ENCODE assay signal across 20 cellular contexts in the genomic region with DNA sequence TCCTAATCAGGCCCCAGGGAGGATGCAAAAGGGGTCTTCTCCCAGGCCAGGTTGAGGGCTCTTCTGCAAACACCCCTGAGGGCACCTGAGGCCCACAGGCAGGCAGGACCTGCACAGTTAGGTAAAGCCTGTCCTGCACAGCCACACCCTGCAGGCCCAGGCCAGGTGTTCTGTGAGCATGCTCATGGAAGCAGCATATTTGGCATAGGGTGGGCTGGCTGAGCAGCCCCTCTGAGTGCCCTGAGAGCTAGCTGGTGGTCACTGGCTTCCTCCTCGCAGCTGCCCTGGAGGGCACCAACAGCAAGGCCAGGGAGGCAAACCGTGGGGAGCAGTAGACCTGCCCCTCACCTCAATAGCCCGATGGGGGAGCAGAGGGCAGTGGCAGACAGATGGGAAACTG. TPM values are rescaled to one million over a fixed set of nuclear protein-coding genes. Genes with fewer than 3 reads are reported as not detected.
DNase-seq lines count a peak whose midpoint lies in the region; ATAC-seq, FAIRE-seq and TF ChIP-seq lines count a peak whose summit lies in the region.
"Had no signal": no experiment of that assay in that cellular context is flagged by ENCODE, and none has a peak within 500 bp of the region (broad histone marks: within the 10 kb centered on the region; RNA-seq: fewer than 3 reads in every experiment).

No MANE protein-coding gene starts in this region.

- intact Hi-C loops in sciatic nerve (cut with DNase I), result no loop called here

- peaks cover 46% of the 10 kb centered on the region for H3K27me3 Mint-ChIP-seq in chondrocyte (ENCODE audit: low read depth)

- H3K14ac ChIP-seq in neuronal stem cell (ENCODE audit: low read length), result no peak overlapping the region

- no peak overlapping the region for H3K4me2 ChIP-seq in neuronal stem cell (ENCODE audit: insufficient read depth, low read length, poor library complexity, severe bottlenecking)
- H3K4me2 ChIP-seq: BLaER1 had no signal

- peak overlapping the region; percentile 76 for H2AK5ac ChIP-seq in neuronal stem cell (ENCODE audit: low read depth, low read length)

- H3K9me3 Mint-ChIP-seq in chondrocyte (ENCODE audit: low read depth), result no peaks in the 10 kb centered on the region
- H3K9me3 Mint-ChIP-seq: CD4-positive, CD25-positive, alpha-beta regulatory T cell; CD8-positive, alpha-beta T cell; HFFc6 had no signal

- H3K79me1 ChIP-seq in neuronal stem cell (ENCODE audit: low read depth, low read length), result peaks cover 2% of the 10 kb centered on the region

- no peak overlapping the region for H4K8ac ChIP-seq in neuronal stem cell (ENCODE audit: low read depth, low read length)

- no peak overlapping the region for H4K91ac ChIP-seq in neuronal stem cell (ENCODE audit: low read depth, low read length, poor library complexity)

- H3K18ac ChIP-seq in neuronal stem cell (ENCODE audit: low read length), result peak overlapping the region; percentile 65

- no peak overlapping the region for H3K9ac ChIP-seq in neuronal stem cell (ENCODE audit: low read depth, low read length, poor library complexity)
- H3K9ac ChIP-seq: BLaER1 had no signal

- H3K23ac ChIP-seq in neuronal stem cell (ENCODE audit: low read depth, low read length, poor library complexity), result no peak overlapping the region

- H3K27ac ChIP-seq in neuronal stem cell (replicated peaks; ENCODE audit: low read length), result no peak overlapping the region
- H3K27ac ChIP-seq: BLaER1, C4-2B had no signal

- FAIRE-seq in urothelium cell line (lab: Jason Lieb, UNC), result peak; percentile 78
- FAIRE-seq: G401.6, GM12878, GM19239, H54 had no signal

- H3K36me3 Mint-ChIP-seq in chondrocyte (ENCODE audit: low read depth), result no peaks in the 10 kb centered on the region
- H3K36me3 Mint-ChIP-seq: CD4-positive, CD25-positive, alpha-beta regulatory T cell; CD8-positive, alpha-beta T cell had no signal

- DNase-seq in BE2C (peak; percentile 1), chondrocyte (ENCODE audit: low spot score) (peak; percentile 81), neuronal stem cell (ENCODE audit: low spot score) (no peak), urothelium cell line (ENCODE audit: low spot score) (no peak), sciatic nerve (ENCODE audit: low spot score) (no peak), GDM1 (lab: John Stamatoyannopoulos, UW) (no peak)
- DNase-seq: Caco-2; CD4-positive, CD25-positive, alpha-beta regulatory T cell; CD8-positive, alpha-beta T cell; DMS153; DND-41; GOT3; HFFc6 had no signal

- no peak overlapping the region for H3K4ac ChIP-seq in neuronal stem cell (ENCODE audit: low read length)

- no peak overlapping the region for H3K4me3 Mint-ChIP-seq in chondrocyte (ENCODE audit: unreplicated experiment)
- H3K4me3 Mint-ChIP-seq: CD8-positive, alpha-beta T cell; HFFc6 had no signal

- H3K27ac Mint-ChIP-seq in chondrocyte (ENCODE audit: unreplicated experiment), result no peak overlapping the region
- H3K27ac Mint-ChIP-seq: CD4-positive, CD25-positive, alpha-beta regulatory T cell; CD8-positive, alpha-beta T cell; HFFc6 had no signal

- no CpG with 5 or more reads among the region's 3 CpGs for WGBS in neuronal stem cell (ENCODE audit: extremely low coverage in 2 of 2, insufficient read length in 2 of 2, insufficient replicate concordance in 1 of 2), 2 donors

- H3K36me3 ChIP-seq in BE2C, result peaks cover 7% of the 10 kb centered on the region
- H3K36me3 ChIP-seq in neuronal stem cell (replicated peaks in 1 of 2; ENCODE audit: control insufficient read depth in 2 of 2, insufficient read depth in 2 of 2, low read length in 2 of 2), result no peaks in the 10 kb centered on the region
- H3K36me3 ChIP-seq: BLaER1, HAP-1 had no signal

- H3K27me3 ChIP-seq in BE2C (no peaks in the 10 kb centered on the region), neuronal stem cell (ENCODE audit: control insufficient read depth in 3 of 3, insufficient read depth in 3 of 3, low read depth in 1 of 3, low read length in 3 of 3) (peaks cover 6 to 63% (median 23%) of the 10 kb centered on the region in 3 experiments)

- peaks cover 54% of the 10 kb centered on the region for H3K4me1 ChIP-seq in BE2C
- H3K4me1 ChIP-seq in neuronal stem cell (ENCODE audit: control insufficient read depth in 2 of 2, insufficient read depth in 1 of 2, low read depth in 1 of 2, low read length in 2 of 2), result no peaks in the 10 kb centered on the region

- H2BK5ac ChIP-seq in neuronal stem cell (ENCODE audit: low read length), result no peak overlapping the region

- peaks cover 8% of the 10 kb centered on the region for H3K4me1 Mint-ChIP-seq in chondrocyte (ENCODE audit: low read depth)

- TF ChIP-seq CTCF in BE2C (IDR thresholded peaks at IDR 0.05; ENCODE audit: low read depth, low read length), result no peak
- TF ChIP-seq CTCF in chondrocyte (IDR thresholded peaks at IDR 0.05), result no peak

- peak overlapping the region; percentile 12 for H2BK15ac ChIP-seq in neuronal stem cell (ENCODE audit: low read length)

- no peaks in the 10 kb centered on the region for H3K9me3 ChIP-seq in BE2C
- H3K9me3 ChIP-seq in neuronal stem cell (replicated peaks in 1 of 2; ENCODE audit: control insufficient read depth in 2 of 2, insufficient read depth in 1 of 2, low read depth in 1 of 2, low read length in 2 of 2), result no peaks in the 10 kb centered on the region
- H3K9me3 ChIP-seq: BLaER1, Caco-2, HAP-1 had no signal

- no peak overlapping the region for H2BK12ac ChIP-seq in neuronal stem cell (ENCODE audit: low read length)

- H2AFZ ChIP-seq in neuronal stem cell (ENCODE audit: low read length), result no peak overlapping the region

- no peak overlapping the region for H2BK120ac ChIP-seq in neuronal stem cell (ENCODE audit: low read depth, low read length)

- H3K4me3 ChIP-seq in BE2C (ENCODE audit: low read depth, low read length) (no peak overlapping the region), neuronal stem cell (ENCODE audit: low read length in 2 of 2) (no peak overlapping the region)
- H3K4me3 ChIP-seq: BLaER1, GM12878, HAP-1 had no signal

- ATAC-seq in sciatic nerve, result no peak
- ATAC-seq: CD8-positive, alpha-beta T cell; GM12878 had no signal

RNA-seq across cellular contexts. Expression of a gene that starts 3.7 kb away (rescaled TPM):
- 310 TPM for polyA plus RNA-seq in BE2C (2012; ENCODE audit: insufficient read depth, insufficient read length, low read depth)
- 0.12 to 0.18 TPM in 2 of 3 replicates, not detected in the other for total RNA-seq in chondrocyte
- polyA plus RNA-seq in neuronal stem cell (2013, experiment 1 of 2), result 2.3 TPM
- polyA plus RNA-seq in neuronal stem cell (2013, experiment 2 of 2), result 2.2 TPM
- total RNA-seq in sciatic nerve, result 0.80 TPM
- total RNA-seq: Caco-2; CD8-positive, alpha-beta T cell; GM12878 had no signal
- polyA plus RNA-seq: CD4-positive, CD25-positive, alpha-beta regulatory T cell; GM12878 had no signal

Comparison
In these comparisons a context has a peak if more than half of its experiments do, and no peak if none do; other contexts are left out.
1. DNase-seq: peak in BE2C (single experiment) and chondrocyte (single experiment); none in neuronal stem cell (single experiment), urothelium cell line (single experiment), sciatic nerve (single experiment) and GDM1 (single experiment).